In genomic region chr19:49145485-49146407, GRCh38 we compare ENCODE assay signal across 8 cellular contexts. TPM values are rescaled to one million over a fixed set of nuclear protein-coding genes. Genes with fewer than 3 reads are reported as not detected.
A peak's percentile ranks its signal among the peaks of the same experiment; 100 is the strongest.
DNase-seq lines count a peak whose midpoint lies in the region; ATAC-seq and TF ChIP-seq lines count a peak whose summit lies in the region.

No MANE protein-coding gene starts in this region.

- peak overlapping the region in 3 of 7 donors; percentile 51 to 71 (median 54) for H3K27ac Mint-ChIP-seq in CD4-positive, alpha-beta memory T cell
- no peak overlapping the region for H3K27ac Mint-ChIP-seq in progenitor cell of endocrine pancreas

- no peak overlapping the region for H3K9ac ChIP-seq in HUES6 (ENCODE audit: low read length)

- no peak for TF ChIP-seq POLR2A in upper lobe of left lung (IDR thresholded peaks at IDR 0.05)

- intact Hi-C loops in CD4-positive, alpha-beta memory T cell (cut with micrococcal nuclease): loop anchor here (1.0 to 2.0 kb wide), 5 partner anchors 17 to 153 kb away; partner anchors contain the start of genes C19orf73, GYS1, PPFIA3 and RUVBL2
- intact Hi-C loops in heart right ventricle (cut with DNase I): loop anchor here in 8 of 10 donors (1.0 to 5.0 kb wide), 6 partner anchors 33 to 52 kb away; partner anchors contain the start of gene LIN7B (in 2 of the 8)

- 0 out of 3 replicates have a peak, but pooled peaks have one; percentile 5 for ATAC-seq in SK-N-SH treated with all-trans-retinoic acid at 6 μM for 48 hours
- ATAC-seq in heart right ventricle: peak in 5 of 8 donors; percentile 6 to 26 (median 14)
- ATAC-seq in upper lobe of left lung (ENCODE audit: low FRiP score in 2 of 2): peak; percentile 45 to 63
- ATAC-seq in GM18517 (IDR thresholded peaks at IDR 0.05; ENCODE audit: unreplicated experiment): no peak

- no peaks in the 10 kb centered on the region for H3K36me3 Mint-ChIP-seq in CD4-positive, alpha-beta memory T cell
- H3K36me3 Mint-ChIP-seq in progenitor cell of endocrine pancreas (ENCODE audit: insufficient read depth): no peaks in the 10 kb centered on the region

- peaks cover 18 to 48% (median 33%) of the 10 kb centered on the region in 4 donors for H3K4me1 Mint-ChIP-seq in CD4-positive, alpha-beta memory T cell
- peaks cover 14% of the 10 kb centered on the region for H3K4me1 Mint-ChIP-seq in progenitor cell of endocrine pancreas (ENCODE audit: low read depth)

- H3K27me3 Mint-ChIP-seq in CD4-positive, alpha-beta memory T cell: peaks cover 25 to 32% of the 10 kb centered on the region in 2 donors
- peaks cover 33% of the 10 kb centered on the region for H3K27me3 Mint-ChIP-seq in progenitor cell of endocrine pancreas

- TF ChIP-seq EP300 in upper lobe of left lung (IDR thresholded peaks at IDR 0.05): no peak

- CTCF ChIA-PET in CD4-positive, alpha-beta memory T cell (lab: Charles Lee; ENCODE audit: partially characterized antibody): interaction anchor here (0.6 to 7.1 kb wide), 18 partner anchors 10 to 523 kb away, joined by 3 to 83 read pairs (median 4); partner anchors contain the start of genes HRC, LIN7B, PPFIA3 and RUVBL2

- TF ChIP-seq CTCF in heart right ventricle (IDR thresholded peaks at IDR 0.05) (peak; percentile 83 to 97 (median 94)), progenitor cell of endocrine pancreas (IDR thresholded peaks at IDR 0.05; ENCODE audit: unreplicated experiment) (peak; percentile 85), upper lobe of left lung (IDR thresholded peaks at IDR 0.05) (peak; percentile 78 to 88 (median 84))

- peak; percentile 68 to 78 (median 72) for DNase-seq in CD4-positive, alpha-beta memory T cell
- peak; percentile 61 for DNase-seq in activated naive CD8-positive, alpha-beta T cell treated with anti-CD3 and anti-CD28 coated beads, Interleukin-2, amount 50 U/mL, for 16 hours (ENCODE audit: low read depth, low spot score)
- peak; percentile 77 to 84 for DNase-seq in heart right ventricle
- DNase-seq in progenitor cell of endocrine pancreas (ENCODE audit: low spot score, unreplicated experiment): peak; percentile 73
- peak; percentile 77 to 96 for DNase-seq in upper lobe of left lung

- WGBS in heart right ventricle, 2 donors: 10 to 11% methylated on average over 29 to 31 of the region's 31 CpGs
- WGBS in upper lobe of left lung, 2 donors: 11 to 15% methylated on average over 18 to 28 of the region's 31 CpGs

- POLR2A ChIA-PET in CD4-positive, alpha-beta memory T cell (lab: Charles Lee; ENCODE audit: partially characterized antibody): interaction anchor here (1.9 kb wide), 1 partner anchor 48 kb away, joined by 7 read pairs; no protein-coding TSS in a partner anchor

- peaks cover 39% of the 10 kb centered on the region for H3K4me1 ChIP-seq in CD4-positive, alpha-beta memory T cell (ENCODE audit: insufficient read depth, low read length)
- peaks cover 16% of the 10 kb centered on the region for H3K4me1 ChIP-seq in HUES6 (ENCODE audit: control insufficient read depth, insufficient read depth, low read length)
- H3K4me1 ChIP-seq in heart right ventricle: peaks cover 7 to 54% (median 30%) of the 10 kb centered on the region in 9 donors
- H3K4me1 ChIP-seq in upper lobe of left lung: peaks cover 35 to 53% (median 42%) of the 10 kb centered on the region in 4 donors

- peaks cover 0 to 6% (median 0%) of the 10 kb centered on the region in 8 donors for H3K9me3 Mint-ChIP-seq in CD4-positive, alpha-beta memory T cell
- no peaks in the 10 kb centered on the region for H3K9me3 Mint-ChIP-seq in progenitor cell of endocrine pancreas (ENCODE audit: low read depth)

- H3K27ac ChIP-seq in CD4-positive, alpha-beta memory T cell (ENCODE audit: low read depth, low read length): no peak overlapping the region
- H3K27ac ChIP-seq in HUES6 (ENCODE audit: low read depth, low read length) (no peak overlapping the region), heart right ventricle (peak overlapping the region in 3 of 10 donors; percentile 10 to 21 (median 16)), upper lobe of left lung (no peak overlapping the region)

- no peaks in the 10 kb centered on the region for H3K36me3 ChIP-seq in CD4-positive, alpha-beta memory T cell (ENCODE audit: insufficient read depth, low read length)
- H3K36me3 ChIP-seq in HUES6 (ENCODE audit: control insufficient read depth, insufficient read depth, low read length): no peaks in the 10 kb centered on the region
- no peaks in the 10 kb centered on the region for H3K36me3 ChIP-seq in heart right ventricle
- H3K36me3 ChIP-seq in upper lobe of left lung: no peaks in the 10 kb centered on the region

- peak overlapping the region in 5 of 8 donors; percentile 1 to 77 (median 32) for H3K4me3 Mint-ChIP-seq in CD4-positive, alpha-beta memory T cell
- peak overlapping the region; percentile 45 for H3K4me3 Mint-ChIP-seq in progenitor cell of endocrine pancreas (ENCODE audit: low read depth)

- no peak overlapping the region for H3K4me3 ChIP-seq in CD4-positive, alpha-beta memory T cell (ENCODE audit: low read length in 2 of 2)
- peak overlapping the region; percentile 53 for H3K4me3 ChIP-seq in HUES6 (ENCODE audit: low read depth, low read length)
- peak overlapping the region in 7 of 10 donors; percentile 0 to 39 (median 34) for H3K4me3 ChIP-seq in heart right ventricle
- peak overlapping the region in 2 of 4 donors; percentile 6 to 28 for H3K4me3 ChIP-seq in upper lobe of left lung

- peaks cover 31% of the 10 kb centered on the region for H3K27me3 ChIP-seq in CD4-positive, alpha-beta memory T cell (ENCODE audit: insufficient read depth, low read length)
- H3K27me3 ChIP-seq in HUES6 (ENCODE audit: control insufficient read depth, insufficient read depth, low read length) (no peaks in the 10 kb centered on the region), heart right ventricle (peaks cover 0 to 39% (median 0%) of the 10 kb centered on the region in 7 donors), upper lobe of left lung (no peaks in the 10 kb centered on the region)

- no peaks in the 10 kb centered on the region for H3K9me3 ChIP-seq in CD4-positive, alpha-beta memory T cell (ENCODE audit: control insufficient read depth in 1 of 2, low read length in 2 of 2)
- H3K9me3 ChIP-seq in HUES6 (ENCODE audit: control insufficient read depth, insufficient read depth, low read depth, low read length) (no peaks in the 10 kb centered on the region), heart right ventricle (no peaks in the 10 kb centered on the region), upper lobe of left lung (no peaks in the 10 kb centered on the region)

TF ChIP-seq in SK-N-SH treated with all-trans-retinoic acid at 6 μM for 48 hours, 23 proteins besides CTCF, POLR2A, EP300 and RAD21 (continues in another document):
- no peak for TF ChIP-seq GLIS3 (CRISPR knock-in tag; IDR thresholded peaks at IDR 0.05)
- TF ChIP-seq PATZ1 (CRISPR knock-in tag; IDR thresholded peaks at IDR 0.05; ENCODE audit: borderline replicate concordance): no peak
- TF ChIP-seq OSR1 (CRISPR knock-in tag; IDR thresholded peaks at IDR 0.05): no peak
- TF ChIP-seq ARNTL (CRISPR knock-in tag; IDR thresholded peaks at IDR 0.05; ENCODE audit: borderline replicate concordance, low read depth): no peak
- TF ChIP-seq ZNF70 (CRISPR knock-in tag; IDR thresholded peaks at IDR 0.05): no peak
- no peak for TF ChIP-seq BACH2 (CRISPR knock-in tag; IDR thresholded peaks at IDR 0.05; ENCODE audit: borderline replicate concordance)
- no peak for TF ChIP-seq ESRRG (CRISPR knock-in tag; IDR thresholded peaks at IDR 0.05)

RNA-seq across cellular contexts. Expression of gene HRC, which starts 9.4 kb away (rescaled TPM):
- total RNA-seq in CD4-positive, alpha-beta memory T cell: not detected
- polyA plus RNA-seq in CD4-positive, alpha-beta memory T cell: not detected
- total RNA-seq in heart right ventricle: 1,000 to 10,000 TPM in 6 of 10 donors, 100 to 1,000 TPM in 4; 901 to 1,557 (median 1,052) TPM
- 100 to 1,000 TPM; 331 to 710 TPM for polyA plus RNA-seq in heart right ventricle
- 1.6 and 2.1 TPM in 2 replicates for total RNA-seq in progenitor cell of endocrine pancreas
- 1 to 10 TPM in 3 of 6 donors, under 1 TPM in 2, not detected in 1; 0.61 to 2.1 (median 1.2) TPM for total RNA-seq in upper lobe of left lung

RNA-seq across cellular contexts. Expression of gene TRPM4, which starts 11.8 kb away (rescaled TPM):
- total RNA-seq in CD4-positive, alpha-beta memory T cell: under 1 TPM in 1 of 2 experiments, not detected in 1; 0.41 TPM
- polyA plus RNA-seq in CD4-positive, alpha-beta memory T cell: not detected
- 10 to 100 TPM; 21.7 to 38.5 (median 33.0) TPM for total RNA-seq in heart right ventricle
- polyA plus RNA-seq in heart right ventricle: 100 to 1,000 TPM in 1 of 2 donors, 10 to 100 TPM in 1; 20.4 to 100 TPM
- 16.9 and 17.7 TPM in 2 replicates for total RNA-seq in progenitor cell of endocrine pancreas
- 100 to 1,000 TPM in 1 of 6 donors, 10 to 100 TPM in 5; 23.9 to 120 (median 49.3) TPM for total RNA-seq in upper lobe of left lung

RNA-seq across cellular contexts. Expression of gene PPFIA3, which starts 26.4 kb away (rescaled TPM):
- total RNA-seq in CD4-positive, alpha-beta memory T cell: 1 to 10 TPM; 4.0 to 4.5 TPM
- polyA plus RNA-seq in CD4-positive, alpha-beta memory T cell: under 1 TPM; 0.27 to 0.68 TPM
- 1 to 10 TPM; 3.6 to 7.0 (median 5.8) TPM for total RNA-seq in heart right ventricle
- 10 to 100 TPM; 15.4 to 16.7 TPM for polyA plus RNA-seq in heart right ventricle
- total RNA-seq in progenitor cell of endocrine pancreas: 6.7 and 8.5 TPM in 2 replicates
- total RNA-seq in upper lobe of left lung: 10 to 100 TPM in 1 of 6 donors, 1 to 10 TPM in 5; 2.4 to 11.5 (median 5.9) TPM

RNA-seq across cellular contexts. Expression of gene C19orf73, which starts 26.8 kb away (rescaled TPM):
- 1 to 10 TPM; 1.7 to 1.9 TPM for total RNA-seq in CD4-positive, alpha-beta memory T cell
- 1 to 10 TPM; 1.9 to 3.7 TPM for polyA plus RNA-seq in CD4-positive, alpha-beta memory T cell
- total RNA-seq in heart right ventricle: 1 to 10 TPM in 5 of 10 donors, under 1 TPM in 5; 0.64 to 2.3 (median 1.0) TPM
- polyA plus RNA-seq in heart right ventricle: 1 to 10 TPM; 1.9 to 5.4 TPM
- total RNA-seq in progenitor cell of endocrine pancreas: 1.3 and 1.5 TPM in 2 replicates
- total RNA-seq in upper lobe of left lung: 1 to 10 TPM in 4 of 6 donors, under 1 TPM in 1, not detected in 1; 0.89 to 7.9 (median 2.3) TPM

RNA-seq across cellular contexts. Expression of gene LIN7B, which starts 31.6 kb away (rescaled TPM):
- total RNA-seq in CD4-positive, alpha-beta memory T cell: 10 to 100 TPM; 17.7 to 18.6 TPM
- 1 to 10 TPM; 4.4 to 5.3 TPM for polyA plus RNA-seq in CD4-positive, alpha-beta memory T cell
- total RNA-seq in heart right ventricle (10 to 100 TPM; 17.6 to 26.7 (median 23.0) TPM), progenitor cell of endocrine pancreas (7.0 and 9.3 TPM in 2 replicates), upper lobe of left lung (10 to 100 TPM in 1 of 6 donors, 1 to 10 TPM in 5; 3.1 to 10.2 (median 7.6) TPM)
- polyA plus RNA-seq in heart right ventricle: 10 to 100 TPM; 25.9 to 38.5 TPM

Comparison
In these comparisons a context has a peak if more than half of its experiments do, and no peak if none do; other contexts are left out.
1. H3K4me3 ChIP-seq: peak in HUES6 (single experiment) and heart right ventricle (7 of 10); none in CD4-positive, alpha-beta memory T cell (0 of 2).
2. RNA of gene HRC, which starts 9.4 kb away (total RNA-seq): 901 to 1,557 TPM in heart right ventricle; 1.6 to 2.1 TPM in progenitor cell of endocrine pancreas, 0.61 to 2.1 TPM in upper lobe of left lung and not detected in CD4-positive, alpha-beta memory T cell; every median in the first group is over 100 times any median in the second.
3. RNA of gene TRPM4, which starts 11.8 kb away (total RNA-seq): 23.9 to 120 TPM in upper lobe of left lung, 21.7 to 38.5 TPM in heart right ventricle and 16.9 to 17.7 TPM in progenitor cell of endocrine pancreas; 0.41 TPM in CD4-positive, alpha-beta memory T cell; every median in the first group is over 10 times any median in the second.
4. Peak in every context shown above with its lines, with median percentiles within 50 percentile points of each other: DNase-seq and CTCF ChIP-seq.